ENCODE assay signal across 9 cellular contexts in the genomic region with DNA sequence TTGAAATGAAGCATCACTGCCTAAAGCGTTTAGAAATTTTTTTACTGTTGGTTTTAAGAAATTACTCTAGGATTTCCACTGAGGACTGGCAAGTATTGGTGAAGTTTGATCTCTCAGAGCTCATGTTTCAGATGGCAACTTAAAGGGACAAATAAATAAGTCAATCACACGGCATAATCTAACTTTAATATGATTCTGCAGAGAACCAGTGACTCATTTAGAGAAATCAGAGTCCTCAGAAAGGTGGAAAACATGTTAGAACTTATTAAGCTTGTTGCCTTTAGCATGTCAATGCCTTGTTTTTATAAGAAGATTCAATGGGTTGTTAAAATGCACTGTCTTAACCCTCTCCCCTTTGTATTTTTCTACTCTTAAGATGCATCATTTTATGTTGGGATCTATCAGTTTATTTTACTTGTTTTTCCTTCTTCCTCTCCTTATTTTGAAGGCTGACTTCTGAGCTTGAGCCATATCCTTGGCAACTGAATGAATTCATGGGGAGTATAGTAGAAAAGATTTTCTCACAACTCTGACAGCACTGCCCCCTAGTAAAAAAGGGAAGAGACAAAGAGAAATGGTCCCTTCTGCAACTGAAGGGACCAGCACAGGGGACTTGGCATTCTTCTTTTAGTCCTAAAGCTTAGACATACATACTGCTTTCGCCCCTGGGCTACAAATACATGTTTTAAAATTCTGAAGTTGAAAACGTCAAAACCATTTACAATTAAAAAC.
DNase-seq lines count a peak whose midpoint lies in the region; ATAC-seq, FAIRE-seq and TF ChIP-seq lines count a peak whose summit lies in the region.
"Had no signal": no experiment of that assay in that cellular context is flagged by ENCODE, and none has a peak within 500 bp of the region (broad histone marks: within the 10 kb centered on the region; RNA-seq: fewer than 3 reads in every experiment).

No MANE protein-coding gene starts in this region.

- POLR2A ChIA-PET in A549 (lab: Yijun Ruan, JAX), result no interaction called here

- H3K27me3 Mint-ChIP-seq in activated T-helper 17 cell treated with anti-CD3 and anti-CD28 coated beads, Interleukin-2, amount 50 U/mL, for 72 hours, result no peaks in the 10 kb centered on the region

- H3K4me3 ChIP-seq in A549, result no peak overlapping the region

- WGBS in A549 (ENCODE audit: missing lambda C conversion rate), result 45% methylated on average over 4 of the region's 4 CpGs

- no peaks in the 10 kb centered on the region for H3K9me3 ChIP-seq in A549

- ATAC-seq in A549, result peak in 1 of 2 experiments; percentile 27; a peak in 1 of 6 replicates
- ATAC-seq in activated T-helper 17 cell treated with anti-CD3 and anti-CD28 coated beads, Interleukin-2, amount 50 U/mL, for 72 hours (replicated peaks), result peak; percentile 42
- no peak for ATAC-seq in GM18867 (IDR thresholded peaks at IDR 0.05; ENCODE audit: unreplicated experiment)
- ATAC-seq in HG03342 (IDR thresholded peaks at IDR 0.05; ENCODE audit: unreplicated experiment), result no peak

- peak overlapping the region; percentile 84 to 88 for H3K27ac ChIP-seq in A549

- no peak for FAIRE-seq in A549 (lab: Jason Lieb, UNC)

- H3K27ac Mint-ChIP-seq in activated T-helper 17 cell treated with anti-CD3 and anti-CD28 coated beads, Interleukin-2, amount 50 U/mL, for 72 hours, result no peak overlapping the region

- TF ChIP-seq RAD21 in A549 (conservative IDR thresholded peaks at IDR 0.05 in 1 of 2, IDR thresholded peaks at IDR 0.05 in 1 of 2), result peak in 1 of 2 experiments; percentile 35; a peak in 2 of 5 replicates

- H3K4me2 ChIP-seq in A549, result peak overlapping the region; percentile 93

- TF ChIP-seq EP300 in A549 (IDR thresholded peaks at IDR 0.05), result no peak

- H3K4me3 Mint-ChIP-seq in activated T-helper 17 cell treated with anti-CD3 and anti-CD28 coated beads, Interleukin-2, amount 50 U/mL, for 72 hours, result no peak overlapping the region

- H3K9me3 Mint-ChIP-seq in activated T-helper 17 cell treated with anti-CD3 and anti-CD28 coated beads, Interleukin-2, amount 50 U/mL, for 72 hours, result no peaks in the 10 kb centered on the region

- no peaks in the 10 kb centered on the region for H3K36me3 Mint-ChIP-seq in activated T-helper 17 cell treated with anti-CD3 and anti-CD28 coated beads, Interleukin-2, amount 50 U/mL, for 72 hours (ENCODE audit: low read depth)

- H3K4me1 ChIP-seq in A549, result peaks cover 32% of the 10 kb centered on the region

- H3K4me1 Mint-ChIP-seq in activated T-helper 17 cell treated with anti-CD3 and anti-CD28 coated beads, Interleukin-2, amount 50 U/mL, for 72 hours, result peaks cover 16% of the 10 kb centered on the region

- DNase-seq in A549 (ENCODE audit: low read depth in 1 of 2, low spot score in 1 of 2) (no peak), HT1080 (ENCODE audit: low read depth) (peak; percentile 34), iris pigment epithelial cell (ENCODE audit: low read depth) (peak; percentile 50)
- DNase-seq in activated CD4-positive, alpha-beta T cell treated with anti-CD3 and anti-CD28 coated beads, Interleukin-2, amount 50 U/mL, for 48 hours, result no peak
- DNase-seq in stimulated activated naive CD4-positive, alpha-beta T cell (lab: John Stamatoyannopoulos, UW), result no peak
- DNase-seq: activated T-cell treated with anti-CD3 and anti-CD28 coated beads for 4 hours had no signal

- no peak for TF ChIP-seq POLR2A in A549 (IDR thresholded peaks at IDR 0.05; ENCODE audit: low read length)

- CTCF ChIA-PET in A549 (lab: Yijun Ruan, JAX), result no interaction called here

- no peak for TF ChIP-seq CTCF in A549 (IDR thresholded peaks at IDR 0.05)

TF ChIP-seq in A549, 52 proteins besides CTCF, POLR2A, EP300 and RAD21:
- no peak for TF ChIP-seq GATA3 (IDR thresholded peaks at IDR 0.05; ENCODE audit: borderline replicate concordance)
- TF ChIP-seq EHMT2 (IDR thresholded peaks at IDR 0.05; ENCODE audit: low read depth), result no peak
- no peak for TF ChIP-seq NPAS2 (CRISPR knock-in tag; IDR thresholded peaks at IDR 0.05; ENCODE audit: borderline replicate concordance)
- no peak for TF ChIP-seq CHD2 (IDR thresholded peaks at IDR 0.05; ENCODE audit: low read length, partially characterized antibody)
- TF ChIP-seq ZC3H11A (IDR thresholded peaks at IDR 0.05), result no peak
- TF ChIP-seq MYC (IDR thresholded peaks at IDR 0.05; ENCODE audit: borderline replicate concordance, low read length), result no peak
- TF ChIP-seq, protein P1, sequence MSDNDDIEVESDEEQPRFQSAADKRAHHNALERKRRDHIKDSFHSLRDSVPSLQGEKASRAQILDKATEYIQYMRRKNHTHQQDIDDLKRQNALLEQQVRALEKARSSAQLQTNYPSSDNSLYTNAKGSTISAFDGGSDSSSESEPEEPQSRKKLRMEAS (IDR thresholded peaks at IDR 0.05), result no peak
- TF ChIP-seq RNF2 (IDR thresholded peaks at IDR 0.05; ENCODE audit: borderline replicate concordance, low read depth), result no peak
- no peak for TF ChIP-seq ZNF302 (CRISPR knock-in tag; IDR thresholded peaks at IDR 0.05)
- TF ChIP-seq HOXB5 (CRISPR knock-in tag; IDR thresholded peaks at IDR 0.05), result no peak

Comparison
In these comparisons a context has a peak if more than half of its experiments do, and no peak if none do; other contexts are left out.
1. DNase-seq: peak in HT1080 (single experiment) and iris pigment epithelial cell (single experiment); none in A549 (0 of 2), activated CD4-positive, alpha-beta T cell treated with anti-CD3 and anti-CD28 coated beads, Interleukin-2, amount 50 U/mL, for 48 hours (0 of 2) and stimulated activated naive CD4-positive, alpha-beta T cell (0 of 6).